ENCODE assay signal across 1 cellular context in genomic region chr14:65107200-65107599, GRCh38.
TF ChIP-seq lines count a peak whose summit lies in the region.

No MANE protein-coding gene starts in this region.

TF ChIP-seq in K562, 482 proteins besides CTCF, POLR2A, EP300 and RAD21 (continued from another document and continues in another):
- TF ChIP-seq BCOR (IDR thresholded peaks at IDR 0.05) = 0 out of 2 replicates have a peak, but pooled peaks have one; percentile 29
- TF ChIP-seq SMC3 (conservative IDR thresholded peaks at IDR 0.05; ENCODE audit: insufficient read depth, low read depth, low read length) = no peak
- TF ChIP-seq SMARCC2 (IDR thresholded peaks at IDR 0.05; ENCODE audit: low read depth) = 0 out of 2 replicates have a peak, but pooled peaks have one; percentile 27
- TF ChIP-seq TAL1 (IDR thresholded peaks at IDR 0.05) = peak; percentile 84
- no peak for TF ChIP-seq PHB (CRISPR knock-in tag; IDR thresholded peaks at IDR 0.05)
- peak; percentile 93 for TF ChIP-seq ARID1B (IDR thresholded peaks at IDR 0.05)
- 0 out of 3 replicates have a peak, but pooled peaks of 1 of the 2 experiments have one; percentile 25 for TF ChIP-seq CBX3 (IDR thresholded peaks at IDR 0.05; ENCODE audit: borderline replicate concordance in 1 of 2, low read length in 2 of 2)
- no peak for TF ChIP-seq HNRNPH1 (optimal IDR thresholded peaks at IDR 0.05; ENCODE audit: low read depth, low read length)
- no peak for TF ChIP-seq RFX5 (IDR thresholded peaks at IDR 0.05; ENCODE audit: low read depth, low read length)
- TF ChIP-seq NFIC (IDR thresholded peaks at IDR 0.05) = peak; percentile 74
- TF ChIP-seq ZNF133 (CRISPR knock-in tag; IDR thresholded peaks at IDR 0.05) = no peak
- no peak for TF ChIP-seq XRCC5 (IDR thresholded peaks at IDR 0.05; ENCODE audit: low read depth, low read length)
- 0 out of 4 replicates have a peak, but pooled peaks of 1 of the 2 experiments have one; percentile 37 for TF ChIP-seq ETV6 (IDR thresholded peaks at IDR 0.05; ENCODE audit: borderline replicate concordance in 1 of 2, low read depth in 2 of 2, low read length in 1 of 2)
- no peak for TF ChIP-seq ETV6 (CRISPR knock-in tag; IDR thresholded peaks at IDR 0.05; ENCODE audit: borderline replicate concordance)
- TF ChIP-seq SLC30A9 (CRISPR knock-in tag; IDR thresholded peaks at IDR 0.05) = no peak
- TF ChIP-seq PML (IDR thresholded peaks at IDR 0.05; ENCODE audit: low read length) = peak; percentile 77
- no peak for TF ChIP-seq GTF2E2 (tag; IDR thresholded peaks at IDR 0.05)
- no peak for TF ChIP-seq ZBTB2 (IDR thresholded peaks at IDR 0.05)
- TF ChIP-seq STAT5A (IDR thresholded peaks at IDR 0.05; ENCODE audit: borderline replicate concordance, low read length) = peak; percentile 67; the same call in 1 of the 2 replicates
- TF ChIP-seq ZNF668 (CRISPR knock-in tag; IDR thresholded peaks at IDR 0.05) = no peak
- no peak for TF ChIP-seq NR1H2 (CRISPR knock-in tag; IDR thresholded peaks at IDR 0.05)
- TF ChIP-seq RUNX1 (IDR thresholded peaks at IDR 0.05; ENCODE audit: low read depth) = no peak; the same call in 1 of the 2 replicates
- no peak for TF ChIP-seq THAP7 (CRISPR knock-in tag; IDR thresholded peaks at IDR 0.05)
- TF ChIP-seq ASH1L (IDR thresholded peaks at IDR 0.05; ENCODE audit: borderline replicate concordance, low read depth, partially characterized antibody) = no peak
- no peak for TF ChIP-seq KLF1 (tag; IDR thresholded peaks at IDR 0.05)
- peak; percentile 12; the same call in 1 of the 2 replicates for TF ChIP-seq CC2D1A (IDR thresholded peaks at IDR 0.05)
- no peak for TF ChIP-seq KDM4B (IDR thresholded peaks at IDR 0.05; ENCODE audit: borderline replicate concordance in 2 of 2, low read depth in 1 of 2)
- TF ChIP-seq RCOR1 (IDR thresholded peaks at IDR 0.05; ENCODE audit: borderline replicate concordance in 1 of 2, low read depth in 2 of 2, low read length in 2 of 2) = peak in 1 of 2 experiments; percentile 84; a peak in 3 of 4 replicates
- TF ChIP-seq ZNF24 (IDR thresholded peaks at IDR 0.05) = no peak
- peak; percentile 44; the same call in 1 of the 2 replicates for TF ChIP-seq JUND (IDR thresholded peaks at IDR 0.05; ENCODE audit: borderline replicate concordance, low read depth, low read length)
- TF ChIP-seq JUND (tag; IDR thresholded peaks at IDR 0.05; ENCODE audit: borderline replicate concordance, low read depth, low read length) = no peak; the same call in 2 of the 3 replicates
- no peak for TF ChIP-seq MAZ (CRISPR knock-in tag; conservative IDR thresholded peaks at IDR 0.05 in 1 of 2, IDR thresholded peaks at IDR 0.05 in 1 of 2)
- TF ChIP-seq DMBX1 (CRISPR knock-in tag; IDR thresholded peaks at IDR 0.05; ENCODE audit: borderline replicate concordance) = no peak
- peak; percentile 21; the same call in 1 of the 2 replicates for TF ChIP-seq CREB1 (IDR thresholded peaks at IDR 0.05)
- TF ChIP-seq CREB1 (CRISPR knock-in tag; IDR thresholded peaks at IDR 0.05) = no peak
- TF ChIP-seq ZNF184 (CRISPR knock-in tag; IDR thresholded peaks at IDR 0.05) = no peak
- peak; percentile 61; the same call in 1 of the 2 replicates for TF ChIP-seq MYNN (IDR thresholded peaks at IDR 0.05)
- TF ChIP-seq MYNN (CRISPR knock-in tag; IDR thresholded peaks at IDR 0.05) = no peak
- TF ChIP-seq HDAC3 (IDR thresholded peaks at IDR 0.05; ENCODE audit: borderline replicate concordance, partially characterized antibody) = peak; percentile 68
- TF ChIP-seq UBTF (IDR thresholded peaks at IDR 0.05; ENCODE audit: borderline replicate concordance in 1 of 2, low read depth in 2 of 2, low read length in 2 of 2) = no peak
- no peak for TF ChIP-seq MNT (conservative IDR thresholded peaks at IDR 0.05)
- peak; percentile 2 for TF ChIP-seq BRD9 (IDR thresholded peaks at IDR 0.05; ENCODE audit: low read depth, partially characterized antibody)
- TF ChIP-seq SMARCE1 (IDR thresholded peaks at IDR 0.05) = peak; percentile 66
- TF ChIP-seq, protein P1, sequence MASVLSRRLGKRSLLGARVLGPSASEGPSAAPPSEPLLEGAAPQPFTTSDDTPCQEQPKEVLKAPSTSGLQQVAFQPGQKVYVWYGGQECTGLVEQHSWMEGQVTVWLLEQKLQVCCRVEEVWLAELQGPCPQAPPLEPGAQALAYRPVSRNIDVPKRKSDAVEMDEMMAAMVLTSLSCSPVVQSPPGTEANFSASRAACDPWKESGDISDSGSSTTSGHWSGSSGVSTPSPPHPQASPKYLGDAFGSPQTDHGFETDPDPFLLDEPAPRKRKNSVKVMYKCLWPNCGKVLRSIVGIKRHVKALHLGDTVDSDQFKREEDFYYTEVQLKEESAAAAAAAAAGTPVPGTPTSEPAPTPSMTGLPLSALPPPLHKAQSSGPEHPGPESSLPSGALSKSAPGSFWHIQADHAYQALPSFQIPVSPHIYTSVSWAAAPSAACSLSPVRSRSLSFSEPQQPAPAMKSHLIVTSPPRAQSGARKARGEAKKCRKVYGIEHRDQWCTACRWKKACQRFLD (CRISPR knock-in tag; IDR thresholded peaks at IDR 0.05) = 0 out of 2 replicates have a peak, but pooled peaks have one; percentile 39
- TF ChIP-seq MXI1 (IDR thresholded peaks at IDR 0.05; ENCODE audit: low read depth, low read length) = no peak
- no peak for TF ChIP-seq PTRF (tag; IDR thresholded peaks at IDR 0.05)
- TF ChIP-seq RBM15 (IDR thresholded peaks at IDR 0.05; ENCODE audit: insufficient read depth, low read length) = no peak
- no peak for TF ChIP-seq PHF8 (IDR thresholded peaks at IDR 0.05; ENCODE audit: borderline replicate concordance, low read length)
- TF ChIP-seq, protein P2, sequence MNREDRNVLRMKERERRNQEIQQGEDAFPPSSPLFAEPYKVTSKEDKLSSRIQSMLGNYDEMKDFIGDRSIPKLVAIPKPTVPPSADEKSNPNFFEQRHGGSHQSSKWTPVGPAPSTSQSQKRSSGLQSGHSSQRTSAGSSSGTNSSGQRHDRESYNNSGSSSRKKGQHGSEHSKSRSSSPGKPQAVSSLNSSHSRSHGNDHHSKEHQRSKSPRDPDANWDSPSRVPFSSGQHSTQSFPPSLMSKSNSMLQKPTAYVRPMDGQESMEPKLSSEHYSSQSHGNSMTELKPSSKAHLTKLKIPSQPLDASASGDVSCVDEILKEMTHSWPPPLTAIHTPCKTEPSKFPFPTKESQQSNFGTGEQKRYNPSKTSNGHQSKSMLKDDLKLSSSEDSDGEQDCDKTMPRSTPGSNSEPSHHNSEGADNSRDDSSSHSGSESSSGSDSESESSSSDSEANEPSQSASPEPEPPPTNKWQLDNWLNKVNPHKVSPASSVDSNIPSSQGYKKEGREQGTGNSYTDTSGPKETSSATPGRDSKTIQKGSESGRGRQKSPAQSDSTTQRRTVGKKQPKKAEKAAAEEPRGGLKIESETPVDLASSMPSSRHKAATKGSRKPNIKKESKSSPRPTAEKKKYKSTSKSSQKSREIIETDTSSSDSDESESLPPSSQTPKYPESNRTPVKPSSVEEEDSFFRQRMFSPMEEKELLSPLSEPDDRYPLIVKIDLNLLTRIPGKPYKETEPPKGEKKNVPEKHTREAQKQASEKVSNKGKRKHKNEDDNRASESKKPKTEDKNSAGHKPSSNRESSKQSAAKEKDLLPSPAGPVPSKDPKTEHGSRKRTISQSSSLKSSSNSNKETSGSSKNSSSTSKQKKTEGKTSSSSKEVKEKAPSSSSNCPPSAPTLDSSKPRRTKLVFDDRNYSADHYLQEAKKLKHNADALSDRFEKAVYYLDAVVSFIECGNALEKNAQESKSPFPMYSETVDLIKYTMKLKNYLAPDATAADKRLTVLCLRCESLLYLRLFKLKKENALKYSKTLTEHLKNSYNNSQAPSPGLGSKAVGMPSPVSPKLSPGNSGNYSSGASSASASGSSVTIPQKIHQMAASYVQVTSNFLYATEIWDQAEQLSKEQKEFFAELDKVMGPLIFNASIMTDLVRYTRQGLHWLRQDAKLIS (CRISPR knock-in tag; IDR thresholded peaks at IDR 0.05) = no peak
- no peak for TF ChIP-seq ZBTB8A (IDR thresholded peaks at IDR 0.05; ENCODE audit: partially characterized antibody)
- TF ChIP-seq ARID3A (IDR thresholded peaks at IDR 0.05; ENCODE audit: borderline replicate concordance, low read depth, low read length) = 0 out of 2 replicates have a peak, but pooled peaks have one; percentile 45
- no peak for TF ChIP-seq HDAC8 (tag; IDR thresholded peaks at IDR 0.05)
- TF ChIP-seq GTF2F1 (IDR thresholded peaks at IDR 0.05; ENCODE audit: low read depth, low read length) = no peak
- TF ChIP-seq NFYB (IDR thresholded peaks at IDR 0.05; ENCODE audit: extremely low read depth, insufficient read length) = no peak
- TF ChIP-seq FOXA1 (IDR thresholded peaks at IDR 0.05; ENCODE audit: borderline replicate concordance) = no peak
